In the genomic region with DNA sequence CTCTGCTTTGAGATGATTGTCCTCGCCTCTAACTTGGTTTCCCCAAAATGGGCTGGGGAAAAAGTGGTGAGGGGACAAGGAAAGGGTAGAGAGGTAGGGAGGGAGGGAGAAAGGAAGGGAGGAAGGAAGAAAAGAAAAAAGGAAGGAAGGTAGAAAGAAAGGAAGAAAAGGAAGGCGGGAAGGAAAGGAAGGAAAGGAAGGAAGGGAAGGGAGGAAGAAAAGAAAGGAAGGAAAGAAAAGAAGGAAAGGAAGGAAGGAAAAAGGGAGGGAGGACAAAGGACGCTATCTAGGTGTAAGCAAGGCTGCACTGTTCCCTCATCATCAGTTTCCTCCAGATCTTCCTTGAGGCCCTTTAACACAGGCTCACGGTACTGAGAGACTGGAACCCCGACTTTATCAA, we compare ENCODE assay signal across 17 cellular contexts. TPM values are rescaled to one million over a fixed set of nuclear protein-coding genes. Genes with fewer than 3 reads are reported as not detected.
DNase-seq lines count a peak whose midpoint lies in the region; ATAC-seq and TF ChIP-seq lines count a peak whose summit lies in the region.
"Had no signal": no experiment of that assay in that cellular context is flagged by ENCODE, and none has a peak within 500 bp of the region (broad histone marks: within the 10 kb centered on the region; RNA-seq: fewer than 3 reads in every experiment).

No MANE protein-coding gene starts in this region.

- no peaks in the 10 kb centered on the region for H3K9me2 ChIP-seq in OCI-LY7 (ENCODE audit: insufficient read depth, low read length)

- H4K12ac ChIP-seq in trophoblast cell (ENCODE audit: low read depth, low read length): no peak overlapping the region

- no peak overlapping the region for H3K27ac Mint-ChIP-seq in T-helper 2 cell treated with Interferon-gamma antibody and Interleukin-4, amounts not matched to agents 5 μg/mL and 100 μg/mL, for 36 hours

- POLR2A ChIA-PET in OCI-LY7 (lab: Charles Lee): interaction anchor here (0.6 kb wide), 2 partner anchors 51 to 76 kb away, joined by 3 to 6 read pairs; no protein-coding TSS in a partner anchor

- H3K9ac ChIP-seq in endocrine pancreas (ENCODE audit: control insufficient read depth, insufficient read depth, low read length) (no peak overlapping the region), trophoblast cell (ENCODE audit: low read length) (no peak overlapping the region)

- H3K27ac ChIP-seq in OCI-LY7 (ENCODE audit: low read depth, low read length, poor library complexity, severe bottlenecking) (no peak overlapping the region), trophoblast cell (ENCODE audit: low read depth, low read length) (peak overlapping the region; percentile 50)
- H3K27ac ChIP-seq: body of pancreas, neutrophil, testis had no signal

- H3K4me2 ChIP-seq in OCI-LY7 (ENCODE audit: low read length) (peak overlapping the region; percentile 77), trophoblast cell (ENCODE audit: low read length) (peak overlapping the region; percentile 58)

- peaks cover 67% of the 10 kb centered on the region for H3K4me1 ChIP-seq in OCI-LY7 (ENCODE audit: insufficient read depth, low read length, poor library complexity, severe bottlenecking)
- H3K4me1 ChIP-seq in endocrine pancreas (ENCODE audit: control insufficient read depth, insufficient read depth, low read length): peaks cover 4% of the 10 kb centered on the region
- peaks cover 12 to 18% of the 10 kb centered on the region in 2 experiments for H3K4me1 ChIP-seq in trophoblast cell (ENCODE audit: control insufficient read depth in 1 of 2, insufficient read depth in 2 of 2, low read length in 2 of 2)

- H3K79me2 ChIP-seq in OCI-LY7 (ENCODE audit: insufficient read depth, low read depth, low read length): peaks cover 49% of the 10 kb centered on the region
- H3K79me2 ChIP-seq in trophoblast cell (ENCODE audit: control insufficient read depth, insufficient read depth, low read length, poor library complexity): peaks cover 34% of the 10 kb centered on the region

- peaks cover 3% of the 10 kb centered on the region; the same call in 1 of the 2 replicates for H4K20me1 ChIP-seq in OCI-LY7 (ENCODE audit: insufficient read depth, low read length)

- peaks cover 35% of the 10 kb centered on the region for H3K4me1 Mint-ChIP-seq in T-helper 2 cell treated with Interferon-gamma antibody and Interleukin-4, amounts not matched to agents 5 μg/mL and 100 μg/mL, for 36 hours (ENCODE audit: low read depth)

- intact Hi-C loops in OCI-LY7 (cut with micrococcal nuclease; ENCODE audit: unreplicated experiment): no loop called here

- peaks cover 19% of the 10 kb centered on the region for H3K36me3 ChIP-seq in OCI-LY7 (ENCODE audit: insufficient read depth, low read length)
- peaks cover 2% of the 10 kb centered on the region for H3K36me3 ChIP-seq in endocrine pancreas (ENCODE audit: control insufficient read depth, insufficient read depth, low read length)
- H3K36me3 ChIP-seq in trophoblast cell (ENCODE audit: control insufficient read depth in 1 of 2, insufficient read depth in 2 of 2, low read length in 2 of 2): peaks cover 15 to 16% of the 10 kb centered on the region in 2 experiments
- H3K36me3 ChIP-seq: neutrophil had no signal

- H3K4me3 Mint-ChIP-seq in T-helper 2 cell treated with Interferon-gamma antibody and Interleukin-4, amounts not matched to agents 5 μg/mL and 100 μg/mL, for 36 hours: peak overlapping the region; percentile 25

- no peak overlapping the region for H4K8ac ChIP-seq in trophoblast cell (ENCODE audit: low read depth, low read length)

- CTCF ChIA-PET in OCI-LY7 (lab: Charles Lee; ENCODE audit: unreplicated experiment): interaction anchor here (0.6 kb wide), 1 partner anchor 22 kb away, joined by 3 read pairs; no protein-coding TSS in a partner anchor

- H3K4ac ChIP-seq in trophoblast cell (ENCODE audit: low read depth, low read length): peak overlapping the region; percentile 68

- H2BK120ac ChIP-seq in trophoblast cell (ENCODE audit: insufficient read depth, low read length, poor library complexity): no peak overlapping the region

- peak overlapping the region; percentile 54 for H3K14ac ChIP-seq in trophoblast cell (ENCODE audit: low read length)

- no peaks in the 10 kb centered on the region for H3K9me3 Mint-ChIP-seq in T-helper 2 cell treated with Interferon-gamma antibody and Interleukin-4, amounts not matched to agents 5 μg/mL and 100 μg/mL, for 36 hours

- peak overlapping the region; percentile 82 for H3K4me3 ChIP-seq in OCI-LY7 (ENCODE audit: low read depth, low read length, poor library complexity, severe bottlenecking)
- H3K4me3 ChIP-seq in endocrine pancreas (ENCODE audit: control insufficient read depth, insufficient read depth, low read length): peak overlapping the region; percentile 15
- H3K4me3 ChIP-seq in trophoblast cell (ENCODE audit: low read depth, low read length): no peak overlapping the region
- H3K4me3 ChIP-seq: body of pancreas, testis had no signal

- ATAC-seq in HG02970 (IDR thresholded peaks at IDR 0.05; ENCODE audit: low FRiP score, unreplicated experiment): no peak
- ATAC-seq: activated CD4-positive, CD25-positive, alpha-beta regulatory T cell treated with anti-CD3 and anti-CD28 coated beads, Interleukin-2, amount 50 U/mL, for 24 hours; body of pancreas; SK-N-SH treated with all-trans-retinoic acid at 6 μM for 48 hours had no signal

- peak overlapping the region; percentile 59 for H2BK5ac ChIP-seq in trophoblast cell (ENCODE audit: low read depth, low read length, poor library complexity)

- peaks cover 23% of the 10 kb centered on the region for H3K79me1 ChIP-seq in trophoblast cell (ENCODE audit: low read length)

- H3K18ac ChIP-seq in trophoblast cell (ENCODE audit: low read length): no peak overlapping the region

- H3K27me3 Mint-ChIP-seq in T-helper 2 cell treated with Interferon-gamma antibody and Interleukin-4, amounts not matched to agents 5 μg/mL and 100 μg/mL, for 36 hours (ENCODE audit: low read depth): no peaks in the 10 kb centered on the region

- H3K27me3 ChIP-seq in endocrine pancreas (ENCODE audit: control insufficient read depth, insufficient read depth, low read length) (no peaks in the 10 kb centered on the region), trophoblast cell (ENCODE audit: insufficient read depth, low read length) (no peaks in the 10 kb centered on the region)
- H3K27me3 ChIP-seq: body of pancreas, neutrophil, testis had no signal

- peaks cover 18% of the 10 kb centered on the region for H3K36me3 Mint-ChIP-seq in T-helper 2 cell treated with Interferon-gamma antibody and Interleukin-4, amounts not matched to agents 5 μg/mL and 100 μg/mL, for 36 hours (ENCODE audit: low read depth)

- H2AK5ac ChIP-seq in trophoblast cell (ENCODE audit: low read length): no peak overlapping the region

- TF ChIP-seq CTCF in OCI-LY7 (conservative IDR thresholded peaks at IDR 0.05; ENCODE audit: low read length): no peak

- BruUV-seq in OCI-LY7 (replicated peaks; lab: Mats Ljungman, UMichigan): no TSS peak

- H4K91ac ChIP-seq in trophoblast cell (ENCODE audit: low read depth, low read length): peak overlapping the region; percentile 43

- H3K9me3 ChIP-seq in OCI-LY7 (ENCODE audit: low read length): no peaks in the 10 kb centered on the region
- H3K9me3 ChIP-seq in endocrine pancreas (ENCODE audit: control insufficient read depth, low read length): no peaks in the 10 kb centered on the region
- no peaks in the 10 kb centered on the region for H3K9me3 ChIP-seq in trophoblast cell (ENCODE audit: insufficient read depth, low read depth, low read length)
- H3K9me3 ChIP-seq: body of pancreas, neutrophil, testis had no signal

- no peak for DNase-seq in T-helper 2 cell treated with Interferon-gamma antibody and Interleukin-4, amounts not matched to agents 5 μg/mL and 100 μg/mL, for 36 hours (ENCODE audit: low spot score)
- DNase-seq in T-helper 2 cell (no peak), OCI-LY7 (ENCODE audit: low spot score) (no peak), trophoblast cell (no peak), NCI-H82 (lab: John Stamatoyannopoulos, UW) (no peak), NCI-H1417 treated with DMSO at 0.1 percent for 48 hours (lab: John Stamatoyannopoulos, UW) (no peak)
- DNase-seq: 8988T; body of pancreas; effector CD8-positive, alpha-beta T cell; MV-4-11; NCI-H2171; testis had no signal

- H2AFZ ChIP-seq in OCI-LY7 (ENCODE audit: low read length) (no peak overlapping the region), trophoblast cell (ENCODE audit: insufficient read depth, low read length, poor library complexity) (no peak overlapping the region)

- no CpG with 5 or more reads among the region's 5 CpGs for WGBS in trophoblast cell (ENCODE audit: extremely low coverage, insufficient coverage, insufficient read length)

- H3K23ac ChIP-seq in trophoblast cell (ENCODE audit: low read length): no peak overlapping the region

- no peak overlapping the region for H2BK12ac ChIP-seq in trophoblast cell (ENCODE audit: low read length)

RNA-seq across cellular contexts. Expression of a gene that starts 2.2 kb away (rescaled TPM):
- total RNA-seq in OCI-LY7 (2014; rRNA removed; shearing (Covaris generic)): 6.5 and 10.3 TPM in 2 replicates
- 35.9 and 36.1 TPM in 2 replicates for total RNA-seq in OCI-LY7 (2022)
- polyA plus RNA-seq in trophoblast cell (2013): 166 and 173 TPM in 2 replicates
